ENCODE assay signal across 18 cellular contexts in genomic region chr9:97629136-97629535, GRCh38. TPM values are rescaled to one million over a fixed set of nuclear protein-coding genes. Genes with fewer than 3 reads are reported as not detected.
DNase-seq lines count a peak whose midpoint lies in the region; ATAC-seq and TF ChIP-seq lines count a peak whose summit lies in the region.
"Had no signal": no experiment of that assay in that cellular context is flagged by ENCODE, and none has a peak within 500 bp of the region (broad histone marks: within the 10 kb centered on the region; RNA-seq: fewer than 3 reads in every experiment).

No MANE protein-coding gene starts in this region.

- peaks cover 2% of the 10 kb centered on the region for H3K27me3 Mint-ChIP-seq in HFFc6 (ENCODE audit: insufficient read depth)
- peaks cover 8% of the 10 kb centered on the region for H3K27me3 Mint-ChIP-seq in brain
- no peaks in the 10 kb centered on the region for H3K27me3 Mint-ChIP-seq in neural crest cell (ENCODE audit: low read depth)

- peak overlapping the region; percentile 85 for H3K27ac ChIP-seq in cardiac muscle cell
- H3K27ac ChIP-seq: BLaER1, PC-9 had no signal

- intact Hi-C loops in Right ventricle myocardium superior (cut with DNase I) = no loop called here

- in situ Hi-C loops in GM13977 (cut with MboI; ENCODE audit: low pct_unique_long_range_greater_than_20kb, low sequenced_read_pairs, unreplicated experiment) = no loop called here

- no peaks in the 10 kb centered on the region for H3K9me3 ChIP-seq in cardiac muscle cell (ENCODE audit: low read depth)
- H3K9me3 ChIP-seq: BLaER1, SK-N-SH had no signal

- no peaks in the 10 kb centered on the region for H3K36me3 ChIP-seq in cardiac muscle cell

- H3K9me3 Mint-ChIP-seq in HFFc6 (no peaks in the 10 kb centered on the region), brain (peaks cover 0 to 2% (median 0%) of the 10 kb centered on the region in 5 experiments), neural crest cell (no peaks in the 10 kb centered on the region)

- H3K27me3 ChIP-seq in cardiac muscle cell = no peaks in the 10 kb centered on the region
- H3K27me3 ChIP-seq: BLaER1 had no signal

- H3K4me1 ChIP-seq in cardiac muscle cell (ENCODE audit: low read depth) = peaks cover 56% of the 10 kb centered on the region

- no peaks in the 10 kb centered on the region for H3K36me3 Mint-ChIP-seq in HFFc6 (ENCODE audit: low read depth)
- H3K36me3 Mint-ChIP-seq in brain = peaks cover 18% of the 10 kb centered on the region
- peaks cover 4% of the 10 kb centered on the region for H3K36me3 Mint-ChIP-seq in neural crest cell (ENCODE audit: low read depth)

- no peak for TF ChIP-seq CTCF in cardiac muscle cell (IDR thresholded peaks at IDR 0.05; ENCODE audit: low read depth, low read length)
- TF ChIP-seq CTCF in HFFc6 (IDR thresholded peaks at IDR 0.05) = peak; percentile 24; the same call in 1 of the 2 replicates
- peak in 1 of 2 experiments; percentile 12 for TF ChIP-seq CTCF in brain (conservative IDR thresholded peaks at IDR 0.05)
- no peak for TF ChIP-seq CTCF in neural crest cell (conservative IDR thresholded peaks at IDR 0.05)
- no peak for TF ChIP-seq CTCF in GM13977 (IDR thresholded peaks at IDR 0.05; ENCODE audit: extremely low read depth, insufficient read depth, missing control alignments)

- DNase-seq in cardiac muscle cell (ENCODE audit: low read depth in 1 of 2, low spot score in 1 of 2) (no peak), Right ventricle myocardium superior (no peak), HFFc6 (no peak), neural crest cell (ENCODE audit: low read depth, low spot score) (no peak), 8988T (no peak), GM13977 (ENCODE audit: low spot score) (no peak), medulla oblongata (ENCODE audit: extremely low spot score) (no peak)
- DNase-seq: NCI-H1048, NCI-H1436 treated with DMSO at 0.1 percent for 48 hours, NCI-H2029 treated with DMSO at 0.1 percent for 48 hours, NCI-H2171 treated with DMSO at 0.1 percent for 48 hours, NCI-H748 treated with DMSO at 0.1 percent for 48 hours, PC-9, SK-N-SH had no signal

- H3K4me3 ChIP-seq in cardiac muscle cell = no peak overlapping the region
- H3K4me3 ChIP-seq: BLaER1, GM12878, K562, PC-9 had no signal

- H3K4me3 Mint-ChIP-seq in HFFc6 (no peak overlapping the region), brain (peak overlapping the region; percentile 15 to 60 (median 44)), neural crest cell (peak overlapping the region; percentile 45)

- peaks cover 19% of the 10 kb centered on the region for H3K4me1 Mint-ChIP-seq in HFFc6 (ENCODE audit: low read depth)
- peaks cover 53% of the 10 kb centered on the region for H3K4me1 Mint-ChIP-seq in brain
- peaks cover 20% of the 10 kb centered on the region for H3K4me1 Mint-ChIP-seq in neural crest cell

- no peak overlapping the region for H3K27ac Mint-ChIP-seq in HFFc6
- H3K27ac Mint-ChIP-seq in brain = peak overlapping the region in 3 of 5 experiments; percentile 19 to 69 (median 38)
- H3K27ac Mint-ChIP-seq in neural crest cell (ENCODE audit: unreplicated experiment) = no peak overlapping the region

- no peak for ATAC-seq in Right ventricle myocardium superior (ENCODE audit: poor library complexity)
- ATAC-seq: GM12878, K562 had no signal

RNA-seq across cellular contexts. Expression of gene TSTD2, which starts 4.0 kb away (rescaled TPM):
- total RNA-seq in cardiac muscle cell = 22.6 and 25.9 TPM in 2 replicates
- polyA plus RNA-seq in cardiac muscle cell = 14.6 and 17.2 TPM in 2 replicates
- total RNA-seq in Right ventricle myocardium superior = 26.1 TPM
- total RNA-seq in HFFc6 (2021; fragmentation: NEBNext Ultra II Directional; extraction: Animal tissue kit (Norgen Biotek cat#: 25700)) = 10 to 100 TPM in 1 of 6 experiments, 1 to 10 TPM in 5; 7.0 to 10.7 (median 8.6) TPM
- polyA plus RNA-seq in brain (ENCODE audit: insufficient read depth, low read depth, low replicate concordance) = 25.9 TPM
- total RNA-seq in neural crest cell = 24.4 and 29.4 TPM in 2 replicates

RNA-seq across cellular contexts. Expression of gene NCBP1, which starts 4.5 kb away (rescaled TPM):
- total RNA-seq in cardiac muscle cell = 22.1 and 26.6 TPM in 2 replicates
- polyA plus RNA-seq in cardiac muscle cell = 34.4 and 39.2 TPM in 2 replicates
- total RNA-seq in Right ventricle myocardium superior = 20.0 TPM
- total RNA-seq in HFFc6 (2021; fragmentation: NEBNext Ultra II Directional; extraction: Animal tissue kit (Norgen Biotek cat#: 25700)) = 10 to 100 TPM; 36.5 to 46.3 (median 41.2) TPM
- 33.0 TPM for polyA plus RNA-seq in brain (ENCODE audit: insufficient read depth, low read depth, low replicate concordance)
- total RNA-seq in neural crest cell = 51.4 and 52.2 TPM in 2 replicates

Comparison
In these comparisons a context has a peak if more than half of its experiments do, and no peak if none do; other contexts are left out.
1. H3K27ac Mint-ChIP-seq: peak in brain (3 of 5); none in HFFc6 (single experiment) and neural crest cell (single experiment).